14 cellular contexts compared by ENCODE assay signal in genomic region chr12:92597997-92598396, GRCh38.
DNase-seq lines count a peak whose midpoint lies in the region; ATAC-seq, FAIRE-seq and TF ChIP-seq lines count a peak whose summit lies in the region.
"Had no signal": no experiment of that assay in that cellular context is flagged by ENCODE, and none has a peak within 500 bp of the region (broad histone marks: within the 10 kb centered on the region; RNA-seq: fewer than 3 reads in every experiment).

No MANE protein-coding gene starts in this region.

- H3K36me3 ChIP-seq in breast epithelium (no peaks in the 10 kb centered on the region), gastrocnemius medialis (no peaks in the 10 kb centered on the region)

- peaks cover 16% of the 10 kb centered on the region for H3K9me3 Mint-ChIP-seq in MCF 10A (ENCODE audit: unreplicated experiment)
- peaks cover 41% of the 10 kb centered on the region for H3K9me3 Mint-ChIP-seq in stimulated activated naive CD8-positive, alpha-beta T cell treated with anti-CD3 and anti-CD28 coated beads, Interleukin-15, Interleukin-2, amounts not matched to agents 100 ng/mL and 50 ng/mL, for 24 hours

- POLR2A ChIA-PET in MCF 10A (lab: Yijun Ruan, JAX), result interaction anchor here (0.6 to 1.1 kb wide), 3 partner anchors 14 to 132 kb away, joined by 3 read pairs; no protein-coding TSS in a partner anchor

- CTCF ChIA-PET in MCF 10A (lab: Yijun Ruan, JAX), result interaction anchor here (0.5 to 0.7 kb wide), 2 partner anchors 11 to 27 kb away, joined by 3 read pairs; no protein-coding TSS in a partner anchor

- no peak for ATAC-seq in gastrocnemius medialis

- intact Hi-C loops in MCF 10A (cut with micrococcal nuclease), result no loop called here
- intact Hi-C loops in breast epithelium (cut with DNase I; ENCODE audit: low total_unique reads), result no loop called here
- intact Hi-C loops in gastrocnemius medialis (cut with DNase I; ENCODE audit: low total_unique reads), result no loop called here

- in situ Hi-C loops in gastrocnemius medialis (cut with MboI; ENCODE audit: low sequenced_read_pairs in 4 of 4), result loop anchor here in 2 of 4 donors (25.0 kb wide), 2 partner anchors 786 to 1211 kb away; no protein-coding TSS in a partner anchor

- H3K27me3 ChIP-seq in breast epithelium (no peaks in the 10 kb centered on the region), gastrocnemius medialis (no peaks in the 10 kb centered on the region)

- no peaks in the 10 kb centered on the region for H3K27me3 Mint-ChIP-seq in MCF 10A (ENCODE audit: insufficient read depth, unreplicated experiment)
- H3K27me3 Mint-ChIP-seq in stimulated activated naive CD8-positive, alpha-beta T cell treated with anti-CD3 and anti-CD28 coated beads, Interleukin-15, Interleukin-2, amounts not matched to agents 100 ng/mL and 50 ng/mL, for 24 hours, result no peaks in the 10 kb centered on the region

- no peak overlapping the region for H3K27ac Mint-ChIP-seq in MCF 10A (ENCODE audit: low read depth, unreplicated experiment)
- peak overlapping the region; percentile 84 for H3K27ac Mint-ChIP-seq in stimulated activated naive CD8-positive, alpha-beta T cell treated with anti-CD3 and anti-CD28 coated beads, Interleukin-15, Interleukin-2, amounts not matched to agents 100 ng/mL and 50 ng/mL, for 24 hours

- FAIRE-seq in RCC 7860 (lab: Jason Lieb, UNC), result peak; percentile 56
- FAIRE-seq: colon, TTC549 had no signal

- TF ChIP-seq POLR2A in breast epithelium (IDR thresholded peaks at IDR 0.05), result no peak
- TF ChIP-seq POLR2A in gastrocnemius medialis (IDR thresholded peaks at IDR 0.05), result no peak

- no peak overlapping the region for H3K4me3 Mint-ChIP-seq in MCF 10A (ENCODE audit: unreplicated experiment)
- H3K4me3 Mint-ChIP-seq in stimulated activated naive CD8-positive, alpha-beta T cell treated with anti-CD3 and anti-CD28 coated beads, Interleukin-15, Interleukin-2, amounts not matched to agents 100 ng/mL and 50 ng/mL, for 24 hours, result no peak overlapping the region

- no peaks in the 10 kb centered on the region for H3K36me3 Mint-ChIP-seq in MCF 10A (ENCODE audit: insufficient read depth, unreplicated experiment)
- peaks cover 31% of the 10 kb centered on the region for H3K36me3 Mint-ChIP-seq in stimulated activated naive CD8-positive, alpha-beta T cell treated with anti-CD3 and anti-CD28 coated beads, Interleukin-15, Interleukin-2, amounts not matched to agents 100 ng/mL and 50 ng/mL, for 24 hours (ENCODE audit: low read depth)

- peak; percentile 46 for DNase-seq in MCF 10A (ENCODE audit: unreplicated experiment)
- no peak for DNase-seq in breast epithelium (ENCODE audit: low spot score in 2 of 2)
- peak; percentile 51 for DNase-seq in RCC 7860 (ENCODE audit: low spot score)
- peak; percentile 92 for DNase-seq in epithelial cell of esophagus (ENCODE audit: low read depth)
- DNase-seq in NCI-H748 (lab: John Stamatoyannopoulos, UW; ENCODE audit: unreplicated experiment), result no peak
- DNase-seq in NCI-H82 treated with DMSO at 0.1 percent for 48 hours (lab: John Stamatoyannopoulos, UW; ENCODE audit: unreplicated experiment), result no peak
- no peak for DNase-seq in gastrocnemius medialis
- DNase-seq: activated effector memory CD4-positive, alpha-beta T cell treated with anti-CD3 and anti-CD28 coated beads, Interleukin-2, amount 50 U/mL, for 16 hours; NCI-H345; nucleus accumbens; RPMI8226 had no signal

- no peak overlapping the region for H3K27ac ChIP-seq in breast epithelium
- no peak overlapping the region for H3K27ac ChIP-seq in gastrocnemius medialis

- no peak overlapping the region for H3K4me3 ChIP-seq in breast epithelium
- no peak overlapping the region for H3K4me3 ChIP-seq in epithelial cell of esophagus (ENCODE audit: low read length)
- H3K4me3 ChIP-seq in gastrocnemius medialis, result no peak overlapping the region

- peaks cover 11 to 15% of the 10 kb centered on the region in 2 donors for H3K9me3 ChIP-seq in breast epithelium
- H3K9me3 ChIP-seq in gastrocnemius medialis, result no peaks in the 10 kb centered on the region

- TF ChIP-seq CTCF in MCF 10A (IDR thresholded peaks at IDR 0.05; ENCODE audit: unreplicated experiment) (no peak), breast epithelium (IDR thresholded peaks at IDR 0.05) (no peak), epithelial cell of esophagus (IDR thresholded peaks at IDR 0.05; ENCODE audit: insufficient read depth, low read depth, low read length, missing control alignments) (no peak), gastrocnemius medialis (IDR thresholded peaks at IDR 0.05 in 4 of 5, conservative IDR thresholded peaks at IDR 0.05 in 1 of 5) (no peak)

- peaks cover 49% of the 10 kb centered on the region for H3K4me1 Mint-ChIP-seq in MCF 10A (ENCODE audit: insufficient read depth, unreplicated experiment)
- H3K4me1 Mint-ChIP-seq in stimulated activated naive CD8-positive, alpha-beta T cell treated with anti-CD3 and anti-CD28 coated beads, Interleukin-15, Interleukin-2, amounts not matched to agents 100 ng/mL and 50 ng/mL, for 24 hours (ENCODE audit: low read depth), result peaks cover 74% of the 10 kb centered on the region

- H3K4me1 ChIP-seq in breast epithelium (no peaks in the 10 kb centered on the region), gastrocnemius medialis (no peaks in the 10 kb centered on the region)

- BruUV-seq in MCF 10A (replicated peaks; lab: Mats Ljungman, UMichigan), result no TSS peak

Comparison
In these comparisons a context has a peak if more than half of its experiments do, and no peak if none do; other contexts are left out.
1. DNase-seq: peak in MCF 10A (single experiment), RCC 7860 (single experiment) and epithelial cell of esophagus (single experiment); none in breast epithelium (0 of 2), NCI-H748 (single experiment), NCI-H82 treated with DMSO at 0.1 percent for 48 hours (single experiment) and gastrocnemius medialis (0 of 2).